In the genomic region with DNA sequence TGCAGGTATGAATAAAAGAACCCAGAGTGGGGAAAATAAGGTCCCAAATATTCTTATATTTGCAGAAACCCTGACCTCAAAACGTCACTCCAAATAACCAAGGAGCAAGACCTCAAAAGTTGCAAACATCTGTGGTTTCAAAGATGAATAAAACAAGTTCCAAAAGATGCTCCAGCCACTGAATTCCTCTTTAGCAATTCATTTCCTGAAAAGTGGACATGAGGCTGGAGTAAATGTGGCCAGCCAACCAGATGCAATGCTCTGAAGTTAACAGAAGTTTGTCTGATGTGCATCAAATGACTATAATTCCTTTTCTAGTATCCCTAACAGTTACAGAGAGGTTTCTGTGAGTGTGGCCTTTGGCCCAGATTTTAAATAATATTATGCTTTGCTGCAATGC, we compare ENCODE assay signal across 1 cellular context.
TF ChIP-seq lines count a peak whose summit lies in the region.

No MANE protein-coding gene starts in this region.

TF ChIP-seq in IMR-90, 13 proteins besides CTCF, POLR2A, EP300 and RAD21 (continued from another document):
- TF ChIP-seq MXI1 (IDR thresholded peaks at IDR 0.05; ENCODE audit: borderline replicate concordance, low read depth, low read length) (no peak), BHLHE40 (IDR thresholded peaks at IDR 0.05; ENCODE audit: low read depth, low read length) (no peak), MAFK (IDR thresholded peaks at IDR 0.05; ENCODE audit: low read depth, low read length) (no peak), RFX5 (IDR thresholded peaks at IDR 0.05; ENCODE audit: low read depth, low read length) (no peak), CEBPB (IDR thresholded peaks at IDR 0.05; ENCODE audit: low read depth, low read length) (no peak), MAZ (IDR thresholded peaks at IDR 0.05; ENCODE audit: borderline replicate concordance, low read depth, low read length) (no peak), RCOR1 (IDR thresholded peaks at IDR 0.05; ENCODE audit: insufficient replicate concordance, low read length) (no peak)
